ENCODE assay signal across 23 cellular contexts in genomic region chr10:133102415-133103095, GRCh38. TPM values are rescaled to one million over a fixed set of nuclear protein-coding genes. Genes with fewer than 3 reads are reported as not detected.
"Had no signal": no experiment of that assay in that cellular context is flagged by ENCODE, and none has a peak within 500 bp of the region (broad histone marks: within the 10 kb centered on the region; RNA-seq: fewer than 3 reads in every experiment).

No MANE protein-coding gene starts in this region.

- H3K4me3 ChIP-seq: SJSA1, SK-N-MC had no signal

- DNase-seq: KBM-7, NCI-H1092, NCI-H1105 treated with DMSO at 0.1 percent for 48 hours, NCI-H1417 treated with DMSO at 0.1 percent for 48 hours, NCI-H146, NCI-H1694 treated with DMSO at 0.1 percent for 48 hours, NCI-H1930, NCI-H2081, NCI-H2107, NCI-H2227 treated with DMSO at 0.1 percent for 48 hours, NCI-H524, NCI-H69, NCI-H774, Right ventricle myocardium superior, RPMI8226, SIG-M5 had no signal

- H3K4me1 ChIP-seq: SJSA1 had no signal

- H3K27ac ChIP-seq: SJSA1, SK-N-MC had no signal

- H3K36me3 ChIP-seq: SJSA1 had no signal

- FAIRE-seq: RCC 7860 had no signal

RNA-seq across cellular contexts. Expression of gene ADGRA1, which starts 14.8 kb away (rescaled TPM):
- total RNA-seq: HT-29, LHCN-M2, MCF 10A, NCI-H460, Right ventricle myocardium superior, SJSA1 had no signal

RNA-seq across cellular contexts. Expression of gene KNDC1, which starts 57.5 kb away (rescaled TPM):
- total RNA-seq: Right ventricle myocardium superior had no signal
